In the genomic region with DNA sequence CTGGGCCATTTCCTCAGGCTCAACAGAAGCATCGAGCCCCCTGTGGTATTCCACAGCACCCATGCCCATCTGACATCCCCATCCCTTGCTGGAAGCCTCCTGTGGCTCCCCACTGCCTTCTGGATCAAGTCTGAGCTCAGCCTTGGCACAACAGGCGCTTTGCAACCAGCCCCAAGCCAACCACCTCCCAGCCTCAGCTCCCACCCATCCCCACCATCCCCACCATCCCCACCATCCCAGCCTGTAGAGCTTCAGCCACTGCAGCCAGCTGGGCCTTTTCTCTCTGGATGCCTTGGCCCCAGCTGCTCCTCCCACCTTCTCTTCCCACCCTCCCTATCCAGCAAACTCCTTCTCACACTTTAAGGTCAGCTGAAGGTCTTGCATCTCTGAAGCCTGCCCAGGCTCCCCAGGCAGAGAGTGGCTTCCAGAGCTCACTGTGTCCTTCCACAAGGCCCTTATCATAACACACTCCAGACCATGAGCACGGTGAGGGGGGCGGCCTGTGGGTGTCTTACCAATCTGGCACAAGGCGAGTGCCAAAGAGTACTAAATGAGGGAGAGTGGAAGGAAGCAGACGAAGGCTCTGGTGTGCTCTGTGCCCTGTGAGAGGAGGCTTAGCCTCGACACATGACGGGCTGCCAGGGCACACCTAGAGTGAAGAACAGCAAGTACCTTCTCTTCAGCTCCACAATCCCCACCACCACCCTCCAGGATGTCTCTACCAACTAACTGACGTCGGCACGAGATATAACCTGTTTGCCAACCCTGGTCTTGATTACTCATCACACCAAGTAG, we compare ENCODE assay signal across 1 cellular context.
TF ChIP-seq lines count a peak whose summit lies in the region.

No MANE protein-coding gene starts in this region.

TF ChIP-seq in WTC11, 78 proteins besides CTCF, POLR2A, EP300 and RAD21 (continued from another document):
- TF ChIP-seq NR3C1 (CRISPR knock-in tag; conservative IDR thresholded peaks at IDR 0.05; ENCODE audit: low read depth): no peak
